Comparison of ENCODE assay signal across 1 cellular context in the genomic region with DNA sequence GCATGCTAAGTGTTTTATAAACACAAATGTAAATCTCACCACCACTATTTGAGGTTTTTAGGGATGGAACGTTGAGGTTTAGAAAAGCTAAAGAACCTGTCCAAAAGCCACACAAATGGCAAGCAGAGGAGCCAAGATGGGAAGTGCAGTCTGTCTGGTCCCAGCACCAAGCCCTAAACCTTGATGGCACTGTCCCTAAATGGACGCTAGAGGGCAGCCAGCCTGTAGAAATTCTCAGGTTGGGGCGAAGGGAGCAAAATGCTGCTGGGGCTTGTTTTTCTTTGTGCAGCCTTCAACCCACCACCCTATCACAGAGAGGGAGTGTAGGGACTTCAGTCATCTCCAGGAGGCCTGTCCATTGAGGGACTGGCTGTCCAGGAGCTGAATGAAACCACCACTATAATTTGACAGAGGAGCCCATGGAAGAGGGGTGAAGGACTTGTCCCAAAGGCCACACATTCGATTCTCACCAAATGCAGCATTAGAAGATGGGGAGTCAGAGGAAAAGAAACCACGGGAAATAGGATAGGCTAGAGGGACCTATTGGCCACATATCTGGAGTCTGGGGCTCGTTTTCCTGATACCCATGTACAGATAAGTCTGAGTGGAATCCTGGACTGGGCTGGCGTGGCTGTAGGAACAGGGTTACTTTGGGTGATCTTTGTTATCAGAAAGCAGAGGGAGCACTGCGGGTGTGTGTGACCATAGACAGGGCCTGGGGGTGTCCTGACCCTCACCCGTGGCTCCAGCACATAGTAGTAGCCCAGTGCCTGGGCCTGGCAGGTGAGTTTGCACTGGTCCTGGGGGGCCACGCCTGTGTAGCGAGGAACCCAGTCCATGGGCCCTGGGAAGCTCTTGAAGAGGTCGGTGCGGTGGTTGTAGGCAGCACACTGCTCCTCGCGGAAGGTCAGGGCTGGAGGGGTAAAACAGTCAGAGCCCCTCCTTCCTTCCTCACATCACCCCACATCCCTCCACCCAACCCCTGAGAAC.
TF ChIP-seq lines count a peak whose summit lies in the region.

No MANE protein-coding gene starts in this region.

TF ChIP-seq in endothelial cell of umbilical vein, 7 proteins besides CTCF, POLR2A, EP300 and RAD21:
- no peak for TF ChIP-seq POLR2AphosphoS5 (IDR thresholded peaks at IDR 0.05; ENCODE audit: insufficient read depth, low read depth, low read length)
- TF ChIP-seq GATA2 (IDR thresholded peaks at IDR 0.05; ENCODE audit: insufficient read depth, insufficient read length, low read depth, low read length): no peak
- no peak for TF ChIP-seq FOS (IDR thresholded peaks at IDR 0.05; ENCODE audit: borderline replicate concordance, insufficient read depth, low read length)
- TF ChIP-seq JUN (IDR thresholded peaks at IDR 0.05; ENCODE audit: borderline replicate concordance, insufficient read depth, insufficient read length, low read depth): no peak
